ENCODE assay signal across 8 cellular contexts in the genomic region with DNA sequence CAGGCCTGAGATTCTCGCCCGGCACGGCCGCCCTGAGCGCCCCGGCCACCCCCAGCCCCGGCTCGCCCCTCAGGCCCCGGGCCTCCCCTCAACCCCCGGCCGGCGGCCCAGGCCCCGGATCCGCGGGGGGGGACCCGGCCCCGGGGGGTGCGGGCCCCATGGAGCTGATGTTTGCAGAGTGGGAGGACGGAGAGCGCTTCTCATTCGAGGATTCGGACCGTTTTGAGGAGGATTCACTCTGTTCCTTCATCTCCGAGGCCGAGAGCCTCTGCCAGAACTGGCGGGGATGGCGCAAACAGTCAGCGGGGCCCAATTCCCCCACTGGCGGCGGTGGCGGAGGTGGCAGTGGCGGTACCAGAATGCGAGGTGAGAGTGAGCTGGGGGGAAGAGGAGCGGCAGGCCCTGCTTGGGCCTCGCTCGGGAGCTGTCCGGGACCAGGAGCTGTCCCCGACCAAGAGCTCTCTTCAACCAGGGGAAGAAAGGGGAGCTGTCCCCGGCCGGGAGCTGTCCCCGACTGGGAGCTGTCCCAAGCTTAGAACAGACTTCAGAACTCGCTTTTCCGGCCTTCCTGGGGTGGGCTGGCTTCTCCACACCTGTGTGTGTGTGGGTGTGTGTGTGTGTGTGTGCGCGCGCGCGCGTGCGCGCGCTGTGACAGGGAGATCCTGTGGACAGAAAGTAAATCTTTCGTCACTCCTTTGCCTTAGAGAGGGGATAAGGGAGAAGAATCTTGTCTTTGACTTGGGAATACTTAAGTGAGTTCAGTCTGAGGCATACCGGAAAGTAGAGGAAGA. TPM values are rescaled to one million over a fixed set of nuclear protein-coding genes. Genes with fewer than 3 reads are reported as not detected.
A peak's percentile ranks its signal among the peaks of the same experiment; 100 is the strongest.
DNase-seq lines count a peak whose midpoint lies in the region; ATAC-seq and TF ChIP-seq lines count a peak whose summit lies in the region.

No MANE protein-coding gene starts in this region.

- in situ Hi-C loops in astrocyte of the spinal cord (cut with HindIII; ENCODE audit: low sequenced_read_pairs): no loop called here

- peak; percentile 22 for ATAC-seq in HG03039 (IDR thresholded peaks at IDR 0.05; ENCODE audit: unreplicated experiment)

- H3K27me3 ChIP-seq in SJCRH30: no peaks in the 10 kb centered on the region

- H3K4me3 ChIP-seq in SJCRH30: peak overlapping the region; percentile 77
- peak overlapping the region; percentile 93 for H3K4me3 ChIP-seq in astrocyte of the spinal cord (ENCODE audit: low read depth, low read length)

- H3K36me3 ChIP-seq in SJCRH30: peaks cover 12% of the 10 kb centered on the region

- peak; percentile 41 for DNase-seq in NCI-H82 (lab: John Stamatoyannopoulos, UW)
- DNase-seq in NCI-H82 treated with DMSO at 0.1 percent for 48 hours (lab: John Stamatoyannopoulos, UW; ENCODE audit: unreplicated experiment): no peak
- DNase-seq in SJCRH30: peak; percentile 58 to 62
- peak; percentile 48 for DNase-seq in astrocyte of the spinal cord (ENCODE audit: low read depth, low spot score)
- DNase-seq in iPS-NIHi11 (ENCODE audit: low spot score): peak; percentile 77
- DNase-seq in stimulated activated CD4-positive, alpha-beta T cell treated with anti-CD3 and anti-CD28 coated beads, Interleukin-2, amount 100 ng/mL, for 4 hours (ENCODE audit: low read depth): peak; percentile 22
- DNase-seq in inferior parietal cortex (ENCODE audit: extremely low spot score): no peak

- H3K4me1 ChIP-seq in SJCRH30: peaks cover 7% of the 10 kb centered on the region

- H3K9me3 ChIP-seq in SJCRH30 (replicated peaks): no peaks in the 10 kb centered on the region

- H3K27ac ChIP-seq in SJCRH30: no peak overlapping the region; the same call in 1 of the 2 replicates

- no peak for TF ChIP-seq CTCF in astrocyte of the spinal cord (IDR thresholded peaks at IDR 0.05; ENCODE audit: low read depth, low read length)

RNA-seq across cellular contexts. Expression of a gene that starts 0.5 kb away (rescaled TPM):
- total RNA-seq in SJCRH30 (2014; rRNA removed; shearing (Covaris generic)): 36.5 and 41.1 TPM in 2 replicates

RNA-seq across cellular contexts. Expression of a gene that starts 4.1 kb away (rescaled TPM):
- 78.2 and 79.1 TPM in 2 replicates for total RNA-seq in SJCRH30 (2014; rRNA removed; shearing (Covaris generic))

RNA-seq across cellular contexts. Expression of a gene that starts 25.5 kb away (rescaled TPM):
- total RNA-seq in SJCRH30 (2014; rRNA removed; shearing (Covaris generic)): 19.6 and 24.5 TPM in 2 replicates

RNA-seq across cellular contexts. Expression of a gene that starts 41.7 kb away (rescaled TPM):
- total RNA-seq in SJCRH30 (2014; rRNA removed; shearing (Covaris generic)): 89.4 and 92.2 TPM in 2 replicates

Comparison
In these comparisons a context has a peak if more than half of its experiments do, and no peak if none do; other contexts are left out.
1. DNase-seq: peak in NCI-H82 (single experiment), SJCRH30 (2 of 2), astrocyte of the spinal cord (single experiment), iPS-NIHi11 (single experiment) and stimulated activated CD4-positive, alpha-beta T cell treated with anti-CD3 and anti-CD28 coated beads, Interleukin-2, amount 100 ng/mL, for 4 hours (single experiment); none in NCI-H82 treated with DMSO at 0.1 percent for 48 hours (single experiment) and inferior parietal cortex (single experiment).